1 cellular context compared by ENCODE assay signal in the genomic region with DNA sequence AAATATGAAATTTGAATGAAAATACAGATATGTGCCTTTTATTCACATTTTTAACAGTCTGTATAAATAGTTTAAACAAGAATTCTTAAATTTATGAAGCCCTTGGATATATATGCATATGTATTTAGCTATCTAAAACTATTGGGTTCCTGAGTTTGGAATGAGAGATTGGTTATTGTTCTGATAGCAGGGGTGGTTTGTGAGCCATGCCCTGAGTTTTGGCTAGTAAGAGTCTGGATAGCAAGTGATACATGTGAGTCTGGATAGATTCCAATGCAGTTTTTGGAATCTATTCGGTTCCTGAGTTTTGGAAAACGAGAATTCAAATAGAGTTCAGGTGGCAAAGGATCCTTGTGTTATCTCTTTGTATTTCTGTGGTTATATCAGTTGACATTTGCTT.
TF ChIP-seq lines count a peak whose summit lies in the region.

No MANE protein-coding gene starts in this region.

TF ChIP-seq in WTC11, 78 proteins besides CTCF, POLR2A, EP300 and RAD21 (continued from another document):
- TF ChIP-seq, protein P1, sequence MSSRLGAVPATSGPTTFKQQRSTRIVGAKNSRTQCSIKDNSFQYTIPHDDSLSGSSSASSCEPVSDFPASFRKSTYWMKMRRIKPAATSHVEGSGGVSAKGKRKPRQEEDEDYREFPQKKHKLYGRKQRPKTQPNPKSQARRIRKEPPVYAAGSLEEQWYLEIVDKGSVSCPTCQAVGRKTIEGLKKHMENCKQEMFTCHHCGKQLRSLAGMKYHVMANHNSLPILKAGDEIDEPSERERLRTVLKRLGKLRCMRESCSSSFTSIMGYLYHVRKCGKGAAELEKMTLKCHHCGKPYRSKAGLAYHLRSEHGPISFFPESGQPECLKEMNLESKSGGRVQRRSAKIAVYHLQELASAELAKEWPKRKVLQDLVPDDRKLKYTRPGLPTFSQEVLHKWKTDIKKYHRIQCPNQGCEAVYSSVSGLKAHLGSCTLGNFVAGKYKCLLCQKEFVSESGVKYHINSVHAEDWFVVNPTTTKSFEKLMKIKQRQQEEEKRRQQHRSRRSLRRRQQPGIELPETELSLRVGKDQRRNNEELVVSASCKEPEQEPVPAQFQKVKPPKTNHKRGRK (CRISPR knock-in tag; IDR thresholded peaks at IDR 0.05; ENCODE audit: borderline replicate concordance), result no peak
- TF ChIP-seq, protein P2, sequence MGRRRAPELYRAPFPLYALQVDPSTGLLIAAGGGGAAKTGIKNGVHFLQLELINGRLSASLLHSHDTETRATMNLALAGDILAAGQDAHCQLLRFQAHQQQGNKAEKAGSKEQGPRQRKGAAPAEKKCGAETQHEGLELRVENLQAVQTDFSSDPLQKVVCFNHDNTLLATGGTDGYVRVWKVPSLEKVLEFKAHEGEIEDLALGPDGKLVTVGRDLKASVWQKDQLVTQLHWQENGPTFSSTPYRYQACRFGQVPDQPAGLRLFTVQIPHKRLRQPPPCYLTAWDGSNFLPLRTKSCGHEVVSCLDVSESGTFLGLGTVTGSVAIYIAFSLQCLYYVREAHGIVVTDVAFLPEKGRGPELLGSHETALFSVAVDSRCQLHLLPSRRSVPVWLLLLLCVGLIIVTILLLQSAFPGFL (CRISPR knock-in tag; IDR thresholded peaks at IDR 0.05; ENCODE audit: borderline replicate concordance), result no peak
TF ChIP-seq in WTC11: peak in this region for 0.
